ENCODE assay signal across 16 cellular contexts in the genomic region with DNA sequence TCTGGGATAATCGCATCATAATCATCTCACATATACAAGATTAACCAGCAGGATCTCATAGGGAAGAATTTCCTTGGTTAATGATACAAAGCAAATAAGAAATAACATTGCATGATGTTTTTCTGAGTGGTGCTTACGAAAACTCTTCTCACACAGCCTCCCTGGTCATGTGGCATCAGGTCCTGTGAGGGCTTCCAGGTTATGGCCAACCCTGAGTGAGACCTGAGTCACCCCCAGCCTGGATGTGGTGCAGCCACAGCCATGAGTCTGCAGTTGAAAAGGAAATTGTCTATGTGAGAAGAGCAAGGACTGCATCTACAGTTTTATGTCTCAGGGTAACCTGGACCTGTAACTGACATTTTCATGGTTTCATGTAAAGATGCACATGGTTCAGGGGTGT.
DNase-seq lines count a peak whose midpoint lies in the region; ATAC-seq and TF ChIP-seq lines count a peak whose summit lies in the region.
"Had no signal": no experiment of that assay in that cellular context is flagged by ENCODE, and none has a peak within 500 bp of the region (broad histone marks: within the 10 kb centered on the region; RNA-seq: fewer than 3 reads in every experiment).

No MANE protein-coding gene starts in this region.

- H2BK5ac ChIP-seq in trophoblast cell (ENCODE audit: low read depth, low read length, poor library complexity): no peak overlapping the region

- TF ChIP-seq CTCF in prostate gland (IDR thresholded peaks at IDR 0.05): no peak

- no peaks in the 10 kb centered on the region for H3K4me1 ChIP-seq in trophoblast cell (ENCODE audit: control insufficient read depth in 1 of 2, insufficient read depth in 2 of 2, low read length in 2 of 2)
- no peaks in the 10 kb centered on the region for H3K4me1 ChIP-seq in prostate gland (replicated peaks)

- DNase-seq in activated CD4-positive, alpha-beta T cell treated with anti-CD3 and anti-CD28 coated beads for 48 hours: peak; percentile 36
- DNase-seq in activated CD4-positive, alpha-beta T cell treated with anti-CD3 and anti-CD28 coated beads, Interleukin-2, amount 50 U/mL, for 1 hour: no peak
- DNase-seq in HS-5 (ENCODE audit: low read depth): peak; percentile 61
- peak; percentile 32 for DNase-seq in UCSD-AML1 (lab: John Stamatoyannopoulos, UW; ENCODE audit: unreplicated experiment)
- no peak for DNase-seq in trophoblast cell
- DNase-seq in C1 segment of cervical spinal cord (lab: John Stamatoyannopoulos, UW): no peak
- DNase-seq in prostate gland (ENCODE audit: low spot score): no peak
- DNase-seq: CD4-positive, alpha-beta memory T cell; DMS79; effector memory CD4-positive, alpha-beta T cell; hippocampal formation; MV-4-11; NCI-H1930; PC-9; SK-N-SH had no signal

- no peak overlapping the region for H3K23ac ChIP-seq in trophoblast cell (ENCODE audit: low read length)

- H3K9ac ChIP-seq in trophoblast cell (ENCODE audit: low read length): peak overlapping the region; percentile 19
- H3K9ac ChIP-seq: SK-N-SH had no signal

- no peaks in the 10 kb centered on the region for H3K79me2 ChIP-seq in trophoblast cell (ENCODE audit: control insufficient read depth, insufficient read depth, low read length, poor library complexity)

- intact Hi-C loops in prostate gland (cut with DNase I): loop anchor here (10.0 kb wide), 1 partner anchor 139 kb away; no protein-coding TSS in a partner anchor

- no peak overlapping the region for H2BK12ac ChIP-seq in trophoblast cell (ENCODE audit: low read length)

- H3K4me2 ChIP-seq in trophoblast cell (ENCODE audit: low read length): no peak overlapping the region
- H3K4me2 ChIP-seq: PC-9, SK-N-SH had no signal

- H2AK5ac ChIP-seq in trophoblast cell (ENCODE audit: low read length): no peak overlapping the region

- no peak overlapping the region for H4K8ac ChIP-seq in trophoblast cell (ENCODE audit: low read depth, low read length)

- no peak overlapping the region for H3K27ac ChIP-seq in trophoblast cell (ENCODE audit: low read depth, low read length)
- H3K27ac ChIP-seq in prostate gland: no peak overlapping the region
- H3K27ac ChIP-seq: PC-9 had no signal

- H3K4ac ChIP-seq in trophoblast cell (ENCODE audit: low read depth, low read length): no peak overlapping the region

- no peak overlapping the region for H2AFZ ChIP-seq in trophoblast cell (ENCODE audit: insufficient read depth, low read length, poor library complexity)
- H2AFZ ChIP-seq: PC-9 had no signal

- H4K91ac ChIP-seq in trophoblast cell (ENCODE audit: low read depth, low read length): no peak overlapping the region

- no peak for TF ChIP-seq POLR2A in prostate gland (IDR thresholded peaks at IDR 0.05)

- H2BK120ac ChIP-seq in trophoblast cell (ENCODE audit: insufficient read depth, low read length, poor library complexity): no peak overlapping the region

- H3K9me3 ChIP-seq in trophoblast cell (ENCODE audit: insufficient read depth, low read depth, low read length): no peaks in the 10 kb centered on the region
- H3K9me3 ChIP-seq in prostate gland: no peaks in the 10 kb centered on the region
- H3K9me3 ChIP-seq: SK-N-SH had no signal

- no peak overlapping the region for H3K4me3 ChIP-seq in trophoblast cell (ENCODE audit: low read depth, low read length)
- H3K4me3 ChIP-seq in prostate gland: no peak overlapping the region
- H3K4me3 ChIP-seq: PC-9 had no signal

- no peak overlapping the region for H4K12ac ChIP-seq in trophoblast cell (ENCODE audit: low read depth, low read length)

- WGBS in trophoblast cell (ENCODE audit: extremely low coverage, insufficient coverage, insufficient read length): no CpG with 5 or more reads among the region's 2 CpGs
- WGBS in prostate gland: 79% methylated on average over 2 of the region's 2 CpGs

- no peak for ATAC-seq in GM19324 (IDR thresholded peaks at IDR 0.05; ENCODE audit: low FRiP score, unreplicated experiment)

- H3K79me1 ChIP-seq in trophoblast cell (ENCODE audit: low read length): no peaks in the 10 kb centered on the region

- no peak overlapping the region for H3K18ac ChIP-seq in trophoblast cell (ENCODE audit: low read length)

- no peak overlapping the region for H3K14ac ChIP-seq in trophoblast cell (ENCODE audit: low read length)

- H3K27me3 ChIP-seq in trophoblast cell (ENCODE audit: insufficient read depth, low read length) (no peaks in the 10 kb centered on the region), prostate gland (replicated peaks; ENCODE audit: insufficient read depth) (no peaks in the 10 kb centered on the region)

- no peaks in the 10 kb centered on the region for H3K36me3 ChIP-seq in trophoblast cell (ENCODE audit: control insufficient read depth in 1 of 2, insufficient read depth in 2 of 2, low read length in 2 of 2)
- H3K36me3 ChIP-seq in prostate gland: no peaks in the 10 kb centered on the region

Comparison
In these comparisons a context has a peak if more than half of its experiments do, and no peak if none do; other contexts are left out.
1. DNase-seq: peak in activated CD4-positive, alpha-beta T cell treated with anti-CD3 and anti-CD28 coated beads for 48 hours (single experiment), HS-5 (single experiment) and UCSD-AML1 (single experiment); none in activated CD4-positive, alpha-beta T cell treated with anti-CD3 and anti-CD28 coated beads, Interleukin-2, amount 50 U/mL, for 1 hour (single experiment), trophoblast cell (0 of 2), C1 segment of cervical spinal cord (0 of 14) and prostate gland (single experiment).